8 cellular contexts compared by ENCODE assay signal in the genomic region with DNA sequence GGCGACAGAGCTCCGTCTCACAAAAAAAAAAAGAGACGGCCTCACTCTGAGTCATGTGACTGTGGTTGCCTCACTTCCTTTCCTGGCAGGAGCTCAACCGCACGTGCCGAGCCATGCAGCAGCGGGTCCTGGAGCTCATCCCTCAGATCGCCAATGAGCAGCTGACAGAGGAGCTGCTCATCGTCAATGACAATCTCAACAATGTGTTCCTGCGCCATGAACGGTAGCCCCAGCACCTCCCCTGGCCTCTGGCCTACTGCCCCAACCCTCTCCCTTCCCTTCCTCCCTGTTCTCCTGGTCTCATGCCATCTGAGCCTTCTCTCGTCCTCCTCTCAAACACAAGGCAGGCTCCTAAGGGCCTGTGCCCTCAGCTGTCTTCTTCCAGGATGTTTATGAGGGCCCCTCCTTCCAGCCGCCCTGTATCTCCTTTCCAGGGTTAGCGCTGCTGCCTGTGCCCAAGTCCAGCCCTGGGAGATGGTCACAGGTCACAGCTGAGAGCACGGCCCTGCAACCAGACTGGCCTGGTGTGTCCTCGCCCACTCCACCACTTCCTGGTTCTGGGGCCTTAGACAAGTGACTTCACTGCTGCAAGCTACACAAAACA. TPM values are rescaled to one million over a fixed set of nuclear protein-coding genes. Genes with fewer than 3 reads are reported as not detected.
DNase-seq lines count a peak whose midpoint lies in the region; ATAC-seq and TF ChIP-seq lines count a peak whose summit lies in the region.

No MANE protein-coding gene starts in this region.

- no peaks in the 10 kb centered on the region for H3K27me3 ChIP-seq in colonic mucosa
- H3K27me3 ChIP-seq in muscle layer of duodenum (ENCODE audit: low read depth, low read length), result no peaks in the 10 kb centered on the region
- H3K27me3 ChIP-seq in testis, result no peaks in the 10 kb centered on the region

- intact Hi-C loops in activated B cell treated with CpG ODN at 0.5 μM for 24 hours (cut with micrococcal nuclease) (no loop called here), colonic mucosa (cut with DNase I) (no loop called here), testis (cut with DNase I; ENCODE audit: low total_unique reads) (no loop called here)

- H3K27me3 Mint-ChIP-seq in activated B cell treated with CpG ODN at 0.5 μM for 24 hours, result no peaks in the 10 kb centered on the region

- TF ChIP-seq POLR2A in testis (IDR thresholded peaks at IDR 0.05), result no peak

- no peaks in the 10 kb centered on the region for H3K9me3 Mint-ChIP-seq in activated B cell treated with CpG ODN at 0.5 μM for 24 hours

- peak overlapping the region; percentile 59 for H3K4me3 Mint-ChIP-seq in activated B cell treated with CpG ODN at 0.5 μM for 24 hours

- H3K4me1 ChIP-seq in colonic mucosa, result no peaks in the 10 kb centered on the region
- H3K4me1 ChIP-seq in muscle layer of duodenum (ENCODE audit: control insufficient read depth in 1 of 2, insufficient read depth in 2 of 2, low read length in 2 of 2), result peaks cover 6 to 9% of the 10 kb centered on the region in 2 donors
- peaks cover 3% of the 10 kb centered on the region for H3K4me1 ChIP-seq in testis

- H3K9me3 ChIP-seq in colonic mucosa, result no peaks in the 10 kb centered on the region
- no peaks in the 10 kb centered on the region for H3K9me3 ChIP-seq in muscle layer of duodenum (ENCODE audit: control insufficient read depth in 1 of 2, low read length in 2 of 2)
- H3K9me3 ChIP-seq in testis, result no peaks in the 10 kb centered on the region

- DNase-seq in HT-29 (ENCODE audit: low spot score) (peak; percentile 28), activated B cell treated with CpG ODN at 0.5 μM for 24 hours (no peak), colonic mucosa (peak; percentile 70), testis (peak; percentile 78)

- H3K27ac ChIP-seq in colonic mucosa (peak overlapping the region; percentile 57), muscle layer of duodenum (ENCODE audit: low read length) (peak overlapping the region; percentile 76), testis (peak overlapping the region; percentile 7 to 61)

- WGBS in testis, 2 donors, result 53 to 65% methylated on average over 15 to 16 of the region's 16 CpGs

- TF ChIP-seq CTCF in activated B cell treated with CpG ODN at 0.5 μM for 24 hours (IDR thresholded peaks at IDR 0.05) (no peak), colonic mucosa (IDR thresholded peaks at IDR 0.05) (no peak), testis (IDR thresholded peaks at IDR 0.05) (no peak)

- H3K4me3 ChIP-seq in colonic mucosa (no peak overlapping the region), muscle layer of duodenum (ENCODE audit: low read depth in 1 of 2, low read length in 2 of 2) (no peak overlapping the region), testis (no peak overlapping the region)

- H3K27ac Mint-ChIP-seq in activated B cell treated with CpG ODN at 0.5 μM for 24 hours, result peak overlapping the region; percentile 80

- peaks cover 25% of the 10 kb centered on the region for H3K4me1 Mint-ChIP-seq in activated B cell treated with CpG ODN at 0.5 μM for 24 hours

- ATAC-seq in activated B cell treated with CpG ODN at 0.5 μM for 24 hours (ENCODE audit: low read depth), result peak; percentile 39
- ATAC-seq in GM21723 (IDR thresholded peaks at IDR 0.05; ENCODE audit: unreplicated experiment), result no peak
- ATAC-seq in HG03378 (IDR thresholded peaks at IDR 0.05; ENCODE audit: unreplicated experiment), result no peak
- no peak for ATAC-seq in GM21367 (IDR thresholded peaks at IDR 0.05; ENCODE audit: unreplicated experiment)

- H3K36me3 Mint-ChIP-seq in activated B cell treated with CpG ODN at 0.5 μM for 24 hours (ENCODE audit: low read depth), result peaks cover 62% of the 10 kb centered on the region

- POLR2A ChIA-PET in activated B cell treated with CpG ODN at 0.5 μM for 24 hours (lab: Charles Lee), result interaction anchor here (1.0 to 1.1 kb wide), 3 partner anchors 14 to 31 kb away, joined by 3 to 5 read pairs (median 4); a partner anchor contains a TSS

- H3K36me3 ChIP-seq in colonic mucosa (peaks cover 14% of the 10 kb centered on the region), muscle layer of duodenum (ENCODE audit: control insufficient read depth in 1 of 2, insufficient read depth in 2 of 2, low read length in 2 of 2) (peaks cover 64 to 68% of the 10 kb centered on the region in 2 donors), testis (ENCODE audit: low read depth, missing control alignments) (no peaks in the 10 kb centered on the region)

- H3K9ac ChIP-seq in colonic mucosa (ENCODE audit: low read depth in 2 of 2, low read length in 2 of 2), result no peak overlapping the region

- CTCF ChIA-PET in activated B cell treated with CpG ODN at 0.5 μM for 24 hours (lab: Charles Lee), result interaction anchor here (1.7 kb wide), 1 partner anchor 253 kb away, joined by 3 read pairs; no protein-coding TSS in a partner anchor

RNA-seq across cellular contexts. Expression of a gene that starts 30.7 kb away (rescaled TPM):
- 32.4 and 34.9 TPM in 2 replicates for total RNA-seq in HT-29 (2014; rRNA removed; shearing (Covaris generic))
- total RNA-seq in activated B cell treated with CpG ODN at 0.5 μM for 24 hours, result 32.2 and 40.8 TPM in 2 replicates
- 10 to 100 TPM; 43.0 to 60.3 TPM for total RNA-seq in colonic mucosa
- 10 to 100 TPM; 66.2 to 68.0 TPM for total RNA-seq in testis
- polyA plus RNA-seq in testis (ENCODE audit: insufficient read depth, low read depth, low replicate concordance), result 65.7 TPM

RNA-seq across cellular contexts. Expression of a gene that starts 50.5 kb away (rescaled TPM):
- total RNA-seq in HT-29 (2014; rRNA removed; shearing (Covaris generic)), result 14.9 and 21.6 TPM in 2 replicates
- 13.3 TPM in 2 replicates for total RNA-seq in activated B cell treated with CpG ODN at 0.5 μM for 24 hours
- 10 to 100 TPM; 31.0 to 50.3 TPM for total RNA-seq in colonic mucosa
- 10 to 100 TPM; 22.0 to 35.2 TPM for total RNA-seq in testis
- 37.8 TPM for polyA plus RNA-seq in testis (ENCODE audit: insufficient read depth, low read depth, low replicate concordance)
